ENCODE assay signal across 17 cellular contexts in genomic region chr2:133422946-133423345, GRCh38.
DNase-seq lines count a peak whose midpoint lies in the region; ATAC-seq and TF ChIP-seq lines count a peak whose summit lies in the region.
"Had no signal": no experiment of that assay in that cellular context is flagged by ENCODE, and none has a peak within 500 bp of the region (broad histone marks: within the 10 kb centered on the region; RNA-seq: fewer than 3 reads in every experiment).

No MANE protein-coding gene starts in this region.

- no peaks in the 10 kb centered on the region for H3K27me3 ChIP-seq in esophagus muscularis mucosa
- H3K27me3 ChIP-seq in heart left ventricle = no peaks in the 10 kb centered on the region

- H3K27ac ChIP-seq in esophagus muscularis mucosa (replicated peaks in 1 of 4) (no peak overlapping the region), heart left ventricle (no peak overlapping the region)
- H3K27ac ChIP-seq: HL-60, left ventricle myocardium inferior had no signal

- TF ChIP-seq POLR2A in esophagus muscularis mucosa (IDR thresholded peaks at IDR 0.05; ENCODE audit: low read depth) (no peak), heart left ventricle (IDR thresholded peaks at IDR 0.05) (no peak)

- ATAC-seq in heart left ventricle = no peak

- H3K4me1 ChIP-seq in esophagus muscularis mucosa (peaks cover 0 to 8% (median 0%) of the 10 kb centered on the region in 4 donors), heart left ventricle (peaks cover 0 to 17% (median 0%) of the 10 kb centered on the region in 12 donors)

- H3K36me3 ChIP-seq in esophagus muscularis mucosa (no peaks in the 10 kb centered on the region), heart left ventricle (no peaks in the 10 kb centered on the region)
- H3K36me3 ChIP-seq: left ventricle myocardium inferior had no signal

- WGBS in esophagus muscularis mucosa = 59% methylated on average over 5 of the region's 5 CpGs
- 43 to 60% (median 50%) methylated on average over 5 of the region's 5 CpGs for WGBS in heart left ventricle, 4 donors

- H3K4me3 ChIP-seq in esophagus muscularis mucosa (no peak overlapping the region), retinal pigment epithelial cell (ENCODE audit: low read length) (no peak overlapping the region), heart left ventricle (no peak overlapping the region)
- H3K4me3 ChIP-seq: left ventricle myocardium inferior had no signal

- intact Hi-C loops in esophagus muscularis mucosa (cut with DNase I) = no loop called here
- intact Hi-C loops in heart left ventricle (cut with DNase I) = loop anchor here in 1 of 10 donors (10.0 kb wide), 1 partner anchor 352 kb away; no protein-coding TSS in a partner anchor

- TF ChIP-seq CTCF in esophagus muscularis mucosa (IDR thresholded peaks at IDR 0.05) (no peak), retinal pigment epithelial cell (conservative IDR thresholded peaks at IDR 0.05; ENCODE audit: low read depth, low read length) (no peak), heart left ventricle (IDR thresholded peaks at IDR 0.05) (no peak)

- no peak for TF ChIP-seq EP300 in esophagus muscularis mucosa (IDR thresholded peaks at IDR 0.05)

- H3K9me3 ChIP-seq in esophagus muscularis mucosa (no peaks in the 10 kb centered on the region), heart left ventricle (no peaks in the 10 kb centered on the region)
- H3K9me3 ChIP-seq: left ventricle myocardium inferior had no signal

- DNase-seq in GM03348 (ENCODE audit: low spot score) (peak; percentile 6), RPMI7951 (ENCODE audit: low read depth) (peak; percentile 52), esophagus muscularis mucosa (ENCODE audit: extremely low spot score) (peak; percentile 21), retinal pigment epithelial cell (ENCODE audit: low read depth) (peak; percentile 46), heart left ventricle (no peak), UCSD-AML1 (lab: John Stamatoyannopoulos, UW; ENCODE audit: unreplicated experiment) (no peak), T-helper 2 cell (no peak), NCI-H1930 (lab: John Stamatoyannopoulos, UW) (no peak)
- DNase-seq: activated CD4-positive, alpha-beta T cell treated with anti-CD3 and anti-CD28 coated beads for 48 hours; activated T-cell treated with anti-CD3 and anti-CD28 coated beads for 4 hours; CD8-positive, alpha-beta memory T cell; left ventricle myocardium inferior; NCI-H187 treated with DMSO at 0.1 percent for 48 hours; NCI-H748 treated with DMSO at 0.1 percent for 48 hours; RPMI8226; stimulated activated CD4-positive, alpha-beta T cell treated with anti-CD3 and anti-CD28 coated beads, Interleukin-15, amount 100 ng/mL, for 24 hours had no signal

Comparison
In these comparisons a context has a peak if more than half of its experiments do, and no peak if none do; other contexts are left out.
1. DNase-seq: peak in GM03348 (single experiment), RPMI7951 (single experiment), esophagus muscularis mucosa (single experiment) and retinal pigment epithelial cell (single experiment); none in heart left ventricle (0 of 5), UCSD-AML1 (single experiment), T-helper 2 cell (0 of 5) and NCI-H1930 (0 of 2).